14 cellular contexts compared by ENCODE assay signal in the genomic region with DNA sequence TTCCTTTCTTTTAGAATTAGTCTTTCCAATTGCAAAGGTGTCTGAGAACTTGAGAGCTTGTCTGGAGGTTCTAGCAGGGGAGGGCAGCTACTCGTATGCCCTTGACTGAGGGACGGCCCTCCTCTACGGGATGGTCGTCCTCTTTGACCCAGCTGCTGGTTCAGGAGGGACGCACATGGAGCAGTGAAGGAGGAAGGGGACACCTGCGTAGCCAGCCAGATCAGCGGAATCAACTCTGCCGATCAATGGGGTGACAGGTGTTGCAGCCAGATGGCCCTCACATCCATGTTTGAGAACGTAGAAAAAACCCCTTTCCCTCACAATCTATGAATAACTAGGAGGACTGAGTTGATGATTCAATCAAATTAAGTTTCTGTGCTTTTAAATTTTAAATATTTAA. TPM values are rescaled to one million over a fixed set of nuclear protein-coding genes. Genes with fewer than 3 reads are reported as not detected.
A peak's percentile ranks its signal among the peaks of the same experiment; 100 is the strongest.
DNase-seq lines count a peak whose midpoint lies in the region; ATAC-seq and TF ChIP-seq lines count a peak whose summit lies in the region.
"Had no signal": no experiment of that assay in that cellular context is flagged by ENCODE, and none has a peak within 500 bp of the region (broad histone marks: within the 10 kb centered on the region; RNA-seq: fewer than 3 reads in every experiment).

No MANE protein-coding gene starts in this region.

- H2AFZ ChIP-seq in neural progenitor cell (replicated peaks) = no peak overlapping the region

- no peak for TF ChIP-seq CTCF in A673 (conservative IDR thresholded peaks at IDR 0.05; ENCODE audit: low read depth, low read length)
- no peak for TF ChIP-seq CTCF in brain microvascular endothelial cell (IDR thresholded peaks at IDR 0.05; ENCODE audit: low read depth, low read length, missing control alignments)
- TF ChIP-seq CTCF in neural progenitor cell (IDR thresholded peaks at IDR 0.05) = no peak
- no peak for TF ChIP-seq CTCF in WTC11 (IDR thresholded peaks at IDR 0.05)

- peaks cover 5% of the 10 kb centered on the region for H3K27me3 Mint-ChIP-seq in neural progenitor cell (ENCODE audit: insufficient read depth, low read depth)
- peaks cover 43% of the 10 kb centered on the region for H3K27me3 Mint-ChIP-seq in WTC11 (ENCODE audit: low read depth)
- H3K27me3 Mint-ChIP-seq in T-helper 2 cell treated with Interferon-gamma antibody and Interleukin-4, amounts not matched to agents 5 μg/mL and 100 μg/mL, for 36 hours (ENCODE audit: low read depth) = no peaks in the 10 kb centered on the region
- H3K27me3 Mint-ChIP-seq: B cell had no signal

- H3K27ac Mint-ChIP-seq in neural progenitor cell (peak overlapping the region; percentile 85), WTC11 (no peak overlapping the region)
- H3K27ac Mint-ChIP-seq in T-helper 2 cell treated with Interferon-gamma antibody and Interleukin-4, amounts not matched to agents 5 μg/mL and 100 μg/mL, for 36 hours = no peak overlapping the region
- H3K27ac Mint-ChIP-seq: activated CD8-positive, alpha-beta T cell treated with anti-CD3 and anti-CD28 coated beads, Interleukin-2, amount 10 ng/mL, durations not matched to agents 7 days and 5 days; activated naive CD4-positive, alpha-beta T cell treated with anti-CD3 and anti-CD28 coated beads for 36 hours; B cell had no signal

- CTCF ChIA-PET in A673 (lab: Charles Lee) = no interaction called here
- CTCF ChIA-PET in WTC11 (lab: Charles Lee) = interaction anchor here (0.7 to 2.7 kb wide), 3 partner anchors 37 to 134 kb away, joined by 3 to 15 read pairs (median 3); no protein-coding TSS in a partner anchor

- peaks cover 51% of the 10 kb centered on the region for H3F3A ChIP-seq in neural progenitor cell (ENCODE audit: low read depth)

- no peak overlapping the region for H3K9ac ChIP-seq in neural progenitor cell

- H3K4me1 Mint-ChIP-seq in neural progenitor cell (peaks cover 80% of the 10 kb centered on the region), WTC11 (peaks cover 44% of the 10 kb centered on the region)
- peaks cover 13% of the 10 kb centered on the region for H3K4me1 Mint-ChIP-seq in T-helper 2 cell treated with Interferon-gamma antibody and Interleukin-4, amounts not matched to agents 5 μg/mL and 100 μg/mL, for 36 hours (ENCODE audit: low read depth)

- ATAC-seq in WTC11 = no peak
- ATAC-seq: activated CD8-positive, alpha-beta T cell treated with anti-CD3 and anti-CD28 coated beads, Interleukin-2, amount 10 ng/mL, durations not matched to agents 7 days and 5 days had no signal

- H3K36me3 Mint-ChIP-seq in neural progenitor cell (peaks cover 43% of the 10 kb centered on the region), WTC11 (no peaks in the 10 kb centered on the region)
- peaks cover 26% of the 10 kb centered on the region for H3K36me3 Mint-ChIP-seq in T-helper 2 cell treated with Interferon-gamma antibody and Interleukin-4, amounts not matched to agents 5 μg/mL and 100 μg/mL, for 36 hours (ENCODE audit: low read depth)

- H3K27me3 ChIP-seq in A673 (replicated peaks; ENCODE audit: insufficient read depth, low read depth, low read length, poor library complexity) = no peaks in the 10 kb centered on the region
- H3K27me3 ChIP-seq in brain microvascular endothelial cell (replicated peaks) = no peaks in the 10 kb centered on the region
- no peaks in the 10 kb centered on the region for H3K27me3 ChIP-seq in neural progenitor cell

- peaks cover 92% of the 10 kb centered on the region for H4K20me1 ChIP-seq in neural progenitor cell (ENCODE audit: low read depth)

- no peaks in the 10 kb centered on the region for H3K9me3 ChIP-seq in A673 (ENCODE audit: low read depth, low read length, poor library complexity, severe bottlenecking)
- H3K9me3 ChIP-seq in neural progenitor cell (ENCODE audit: low read depth) = no peaks in the 10 kb centered on the region

- H3K79me2 ChIP-seq in neural progenitor cell (ENCODE audit: low read depth) = peaks cover 92% of the 10 kb centered on the region

- H3K4me3 Mint-ChIP-seq in neural progenitor cell = no peak overlapping the region
- no peak overlapping the region for H3K4me3 Mint-ChIP-seq in WTC11
- H3K4me3 Mint-ChIP-seq in T-helper 2 cell treated with Interferon-gamma antibody and Interleukin-4, amounts not matched to agents 5 μg/mL and 100 μg/mL, for 36 hours = no peak overlapping the region
- H3K4me3 Mint-ChIP-seq: activated CD8-positive, alpha-beta T cell treated with anti-CD3 and anti-CD28 coated beads, Interleukin-2, amount 10 ng/mL, durations not matched to agents 7 days and 5 days; activated naive CD4-positive, alpha-beta T cell treated with anti-CD3 and anti-CD28 coated beads for 36 hours; B cell had no signal

- H3K4me2 ChIP-seq in neural progenitor cell = peak overlapping the region; percentile 66

- H3K9me3 Mint-ChIP-seq in neural progenitor cell (no peaks in the 10 kb centered on the region), WTC11 (no peaks in the 10 kb centered on the region)
- no peaks in the 10 kb centered on the region for H3K9me3 Mint-ChIP-seq in T-helper 2 cell treated with Interferon-gamma antibody and Interleukin-4, amounts not matched to agents 5 μg/mL and 100 μg/mL, for 36 hours
- H3K9me3 Mint-ChIP-seq: activated naive CD4-positive, alpha-beta T cell treated with anti-CD3 and anti-CD28 coated beads for 36 hours had no signal

- POLR2A ChIA-PET in A673 (lab: Charles Lee; ENCODE audit: low non-redundant PET) = interaction anchor here (0.6 kb wide), 1 partner anchor 162 kb away, joined by 3 read pairs; no protein-coding TSS in a partner anchor
- POLR2A ChIA-PET in WTC11 (lab: Charles Lee) = no interaction called here

- in situ Hi-C loops in brain microvascular endothelial cell (cut with HindIII; ENCODE audit: low pct_ligation_motif_present, low sequenced_read_pairs) = no loop called here

- no TSS peak for BruUV-seq in A673 (replicated peaks; lab: Mats Ljungman, UMichigan)

- no peak for DNase-seq in A673 (ENCODE audit: low spot score)
- peak; percentile 72 for DNase-seq in NCI-H146 (lab: John Stamatoyannopoulos, UW)
- no peak for DNase-seq in brain microvascular endothelial cell
- DNase-seq in neural progenitor cell (ENCODE audit: low spot score) = no peak
- DNase-seq in cortex of kidney (lab: John Stamatoyannopoulos, UW) = no peak
- DNase-seq in WTC11 (ENCODE audit: low spot score) = no peak
- no peak for DNase-seq in effector CD4-positive, alpha-beta T cell
- no peak for DNase-seq in T-helper 2 cell treated with Interferon-gamma antibody and Interleukin-4, amounts not matched to agents 5 μg/mL and 100 μg/mL, for 36 hours (ENCODE audit: low spot score)
- DNase-seq: activated CD8-positive, alpha-beta T cell treated with anti-CD3 and anti-CD28 coated beads, Interleukin-2, amount 10 ng/mL, durations not matched to agents 7 days and 5 days; activated naive CD4-positive, alpha-beta T cell treated with anti-CD3 and anti-CD28 coated beads for 36 hours; HCEC 1CT; PC-3; T-helper 2 cell had no signal

- intact Hi-C loops in A673 (cut with micrococcal nuclease; ENCODE audit: unreplicated experiment) = no loop called here

- H3K36me3 ChIP-seq in A673 (ENCODE audit: insufficient read depth, low read length, poor library complexity, severe bottlenecking) (peaks cover 42% of the 10 kb centered on the region), brain microvascular endothelial cell (replicated peaks) (peaks cover 52% of the 10 kb centered on the region), neural progenitor cell (no peaks in the 10 kb centered on the region)

- H3K4me3 ChIP-seq in A673 (ENCODE audit: low read depth, low read length, poor library complexity, severe bottlenecking) (no peak overlapping the region), brain microvascular endothelial cell (ENCODE audit: low read depth, low read length) (no peak overlapping the region), neural progenitor cell (no peak overlapping the region)

- H3K27ac ChIP-seq in A673 (ENCODE audit: low read depth, low read length, poor library complexity, severe bottlenecking) (peak overlapping the region; percentile 50), brain microvascular endothelial cell (peak overlapping the region; percentile 16), neural progenitor cell (no peak overlapping the region)

- H3K4me1 ChIP-seq in A673 (ENCODE audit: insufficient read depth, low read length, poor library complexity, severe bottlenecking) (peaks cover 55% of the 10 kb centered on the region), neural progenitor cell (peaks cover 72% of the 10 kb centered on the region)

TF ChIP-seq in WTC11, 78 proteins besides CTCF, POLR2A, EP300 and RAD21:
- TF ChIP-seq JUN (CRISPR knock-in tag; IDR thresholded peaks at IDR 0.05) = no peak
- no peak for TF ChIP-seq ZNF219 (CRISPR knock-in tag; IDR thresholded peaks at IDR 0.05; ENCODE audit: borderline replicate concordance)

RNA-seq across cellular contexts. Expression of gene A3GALT2, which starts 15.7 kb away (rescaled TPM):
- total RNA-seq in A673 (2021) = 0.39 TPM in 1 of 2 replicates, not detected in the other
- total RNA-seq in neural progenitor cell (ENCODE audit: low replicate concordance) = not detected in 2 replicates
- not detected in 3 replicates for total RNA-seq in WTC11 (2021)
- total RNA-seq: activated CD8-positive, alpha-beta T cell treated with anti-CD3 and anti-CD28 coated beads, Interleukin-2, amount 10 ng/mL, durations not matched to agents 7 days and 5 days; activated naive CD4-positive, alpha-beta T cell treated with anti-CD3 and anti-CD28 coated beads for 36 hours; B cell; PC-3 had no signal
